In the genomic region with DNA sequence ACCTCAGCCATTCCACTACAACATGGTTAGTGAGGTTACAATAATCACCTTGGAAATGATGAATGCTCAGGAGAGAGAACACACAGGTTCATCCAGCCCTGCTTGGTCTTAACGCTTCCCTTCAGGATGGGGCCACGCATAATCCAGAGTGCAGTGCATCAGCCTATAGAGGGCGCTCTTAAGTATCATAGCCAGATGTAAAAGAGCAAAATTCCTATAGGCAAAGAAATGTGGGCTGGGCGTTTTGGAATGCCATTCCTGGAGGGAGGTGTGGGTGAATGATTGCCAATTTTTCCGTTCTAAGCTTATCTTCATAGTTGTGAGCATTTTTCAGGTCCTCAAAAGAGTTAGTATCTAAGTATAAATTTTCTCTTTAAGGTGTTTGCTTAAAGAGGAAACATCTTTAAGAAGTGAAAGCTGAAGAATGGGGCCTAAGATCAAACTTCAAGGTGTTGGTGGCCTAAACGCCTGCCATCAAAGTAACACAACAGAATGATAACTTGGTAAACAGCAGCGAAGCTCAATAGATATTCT, we compare ENCODE assay signal across 8 cellular contexts. TPM values are rescaled to one million over a fixed set of nuclear protein-coding genes. Genes with fewer than 3 reads are reported as not detected.
DNase-seq lines count a peak whose midpoint lies in the region; ATAC-seq and TF ChIP-seq lines count a peak whose summit lies in the region.

No MANE protein-coding gene starts in this region.

- peaks cover 80% of the 10 kb centered on the region for H3K36me3 Mint-ChIP-seq in activated CD4-positive, alpha-beta memory T cell treated with anti-CD3 and anti-CD28 coated beads, Interleukin-2, amount 10 ng/mL, durations not matched to agents 7 days and 5 days (ENCODE audit: low read depth)

- TF ChIP-seq CTCF in DOHH2 (IDR thresholded peaks at IDR 0.05; ENCODE audit: low read depth, low read length, poor library complexity, severe bottlenecking) (peak; percentile 98), kidney epithelial cell (IDR thresholded peaks at IDR 0.05; ENCODE audit: insufficient read depth, low read length, poor library complexity, severe bottlenecking) (peak; percentile 33)

- peak overlapping the region; percentile 99 for H3K4me3 Mint-ChIP-seq in activated CD4-positive, alpha-beta memory T cell treated with anti-CD3 and anti-CD28 coated beads, Interleukin-2, amount 10 ng/mL, durations not matched to agents 7 days and 5 days

- H4K20me1 ChIP-seq in DOHH2 (ENCODE audit: control insufficient read depth, insufficient read depth, low read depth, low read length), result no peaks in the 10 kb centered on the region

- H3K36me3 ChIP-seq in DOHH2 (ENCODE audit: control insufficient read depth, low read length) (peaks cover 50% of the 10 kb centered on the region), kidney epithelial cell (ENCODE audit: control insufficient read depth, insufficient read depth, low read length) (no peaks in the 10 kb centered on the region)

- no peak for ATAC-seq in HG02938 (IDR thresholded peaks at IDR 0.05; ENCODE audit: unreplicated experiment)
- ATAC-seq in HG02973 (IDR thresholded peaks at IDR 0.05; ENCODE audit: unreplicated experiment), result no peak
- ATAC-seq in HG03378 (IDR thresholded peaks at IDR 0.05; ENCODE audit: unreplicated experiment), result no peak

- H3K27ac ChIP-seq in DOHH2 (ENCODE audit: low read depth, low read length), result peak overlapping the region; percentile 95

- peaks cover 79% of the 10 kb centered on the region for H3K4me1 ChIP-seq in DOHH2 (ENCODE audit: control insufficient read depth, low read length)

- peaks cover 40% of the 10 kb centered on the region for H3F3A ChIP-seq in DOHH2 (ENCODE audit: control insufficient read depth, insufficient read depth)

- no peaks in the 10 kb centered on the region for H3K27me3 ChIP-seq in DOHH2 (ENCODE audit: control insufficient read depth, low read length)
- H3K27me3 ChIP-seq in kidney epithelial cell (ENCODE audit: control insufficient read depth, insufficient read depth, low read length), result no peaks in the 10 kb centered on the region

- CTCF ChIA-PET in activated CD4-positive, alpha-beta memory T cell treated with anti-CD3 and anti-CD28 coated beads, Interleukin-2, amount 10 ng/mL, durations not matched to agents 7 days and 5 days (lab: Charles Lee), result interaction anchor here (0.6 to 8.1 kb wide), 42 partner anchors 8 to 215 kb away, joined by 3 to 200 read pairs (median 8); a partner anchor contains a TSS

- peaks cover 63% of the 10 kb centered on the region for H3K4me1 Mint-ChIP-seq in activated CD4-positive, alpha-beta memory T cell treated with anti-CD3 and anti-CD28 coated beads, Interleukin-2, amount 10 ng/mL, durations not matched to agents 7 days and 5 days

- peaks cover 76% of the 10 kb centered on the region for H3K79me2 ChIP-seq in DOHH2 (ENCODE audit: control insufficient read depth, low read length)

- POLR2A ChIA-PET in activated CD4-positive, alpha-beta memory T cell treated with anti-CD3 and anti-CD28 coated beads, Interleukin-2, amount 10 ng/mL, durations not matched to agents 7 days and 5 days (lab: Charles Lee), result interaction anchor here (0.6 to 19.0 kb wide), 28 partner anchors 6 to 1098 kb away, joined by 3 to 839 read pairs (median 19); a partner anchor contains a TSS

- H3K27me3 Mint-ChIP-seq in activated CD4-positive, alpha-beta memory T cell treated with anti-CD3 and anti-CD28 coated beads, Interleukin-2, amount 10 ng/mL, durations not matched to agents 7 days and 5 days, result no peaks in the 10 kb centered on the region

- H3K4me3 ChIP-seq in DOHH2 (ENCODE audit: low read length), result peak overlapping the region; percentile 86
- H3K4me3 ChIP-seq in kidney epithelial cell (ENCODE audit: low read depth, low read length), result no peak overlapping the region

- H3K9me3 Mint-ChIP-seq in activated CD4-positive, alpha-beta memory T cell treated with anti-CD3 and anti-CD28 coated beads, Interleukin-2, amount 10 ng/mL, durations not matched to agents 7 days and 5 days, result no peaks in the 10 kb centered on the region

- peak overlapping the region; percentile 98 for H3K27ac Mint-ChIP-seq in activated CD4-positive, alpha-beta memory T cell treated with anti-CD3 and anti-CD28 coated beads, Interleukin-2, amount 10 ng/mL, durations not matched to agents 7 days and 5 days

- DNase-seq in HT1080 (ENCODE audit: low read depth) (peak; percentile 23), kidney epithelial cell (ENCODE audit: low read depth) (no peak), epidermal melanocyte (ENCODE audit: insufficient read length, low spot score) (no peak)
- peak; percentile 61 for DNase-seq in activated CD4-positive, alpha-beta memory T cell treated with anti-CD3 and anti-CD28 coated beads, Interleukin-2, amount 10 ng/mL, durations not matched to agents 7 days and 5 days

- H3K9me3 ChIP-seq in DOHH2 (ENCODE audit: control insufficient read depth, insufficient read depth, low read length), result no peaks in the 10 kb centered on the region

- no peaks in the 10 kb centered on the region for H3K9me2 ChIP-seq in DOHH2 (replicated peaks; ENCODE audit: control insufficient read depth, low read length)

- H3K4me2 ChIP-seq in DOHH2 (ENCODE audit: low read length), result peak overlapping the region; percentile 72

RNA-seq across cellular contexts. Expression of a gene that starts 1.8 kb away (rescaled TPM):
- not detected in 2 replicates for total RNA-seq in HT1080 (2014; rRNA removed; shearing (Covaris generic))
- polyA plus RNA-seq in HT1080 (2015; cell fraction: cytosol; rRNA removed), result not detected in 2 replicates
- polyA plus RNA-seq in HT1080 (2015; cell fraction: nucleus; rRNA removed), result not detected in 2 replicates
- 100 to 1,000 TPM; 234 to 240 TPM for total RNA-seq in activated CD4-positive, alpha-beta memory T cell treated with anti-CD3 and anti-CD28 coated beads, Interleukin-2, amount 10 ng/mL, durations not matched to agents 7 days and 5 days
- 0.79 and 1.8 TPM in 2 replicates for total RNA-seq in kidney epithelial cell

Comparison
In these comparisons a context has a peak if more than half of its experiments do, and no peak if none do; other contexts are left out.
1. DNase-seq: peak in HT1080 (single experiment) and activated CD4-positive, alpha-beta memory T cell treated with anti-CD3 and anti-CD28 coated beads, Interleukin-2, amount 10 ng/mL, durations not matched to agents 7 days and 5 days (single experiment); none in kidney epithelial cell (single experiment) and epidermal melanocyte (single experiment).
2. RNA of a gene that starts 1.8 kb away (total RNA-seq): 234 to 240 TPM in activated CD4-positive, alpha-beta memory T cell treated with anti-CD3 and anti-CD28 coated beads, Interleukin-2, amount 10 ng/mL, durations not matched to agents 7 days and 5 days; 0.79 to 1.8 TPM in kidney epithelial cell and not detected in HT1080; every median in the first group is over 10 times any median in the second.